In genomic region chr6:108716801-108717791, GRCh38 we compare ENCODE assay signal across 22 cellular contexts.
A peak's percentile ranks its signal among the peaks of the same experiment; 100 is the strongest.
DNase-seq lines count a peak whose midpoint lies in the region; ATAC-seq and TF ChIP-seq lines count a peak whose summit lies in the region.
"Had no signal": no experiment of that assay in that cellular context is flagged by ENCODE, and none has a peak within 500 bp of the region (broad histone marks: within the 10 kb centered on the region; RNA-seq: fewer than 3 reads in every experiment).

No MANE protein-coding gene starts in this region.

- H3K4me3 ChIP-seq in endodermal cell (ENCODE audit: low read length), result no peak overlapping the region
- H3K4me3 ChIP-seq: PC-9, SJSA1 had no signal

- no peaks in the 10 kb centered on the region for H3K27me3 ChIP-seq in endodermal cell (ENCODE audit: control insufficient read depth, insufficient read depth, low read length, poor library complexity, severe bottlenecking)
- H3K27me3 ChIP-seq: SJSA1 had no signal

- H3K27ac Mint-ChIP-seq in WTC11, result no peak overlapping the region
- no peak overlapping the region for H3K27ac Mint-ChIP-seq in endodermal cell
- peak overlapping the region in 2 of 3 experiments; percentile 58 to 60 for H3K27ac Mint-ChIP-seq in nephron
- H3K27ac Mint-ChIP-seq: CD8-positive, alpha-beta T cell; H9 had no signal

- ATAC-seq in WTC11 (peak; percentile 46), HG03039 (IDR thresholded peaks at IDR 0.05; ENCODE audit: unreplicated experiment) (no peak), HG03520 (IDR thresholded peaks at IDR 0.05; ENCODE audit: unreplicated experiment) (no peak)
- ATAC-seq: CD8-positive, alpha-beta T cell had no signal

- WGBS in endodermal cell (ENCODE audit: insufficient coverage in 1 of 2, insufficient read length in 1 of 2), 2 experiments, result 91 to 92% methylated on average over 23 to 39 of the region's 39 CpGs

- H3K27me3 Mint-ChIP-seq in WTC11 (ENCODE audit: low read depth) (no peaks in the 10 kb centered on the region; the same call in 1 of the 2 replicates), endodermal cell (ENCODE audit: insufficient read depth) (peaks cover 11% of the 10 kb centered on the region), nephron (ENCODE audit: low read depth) (peaks cover 24% of the 10 kb centered on the region)

- CTCF ChIA-PET in WTC11 (lab: Charles Lee), result interaction anchor here (0.9 to 1.7 kb wide), 2 partner anchors 15 to 121 kb away, joined by 3 to 5 read pairs; no protein-coding TSS in a partner anchor

- no peak for DNase-seq in WTC11 (ENCODE audit: low spot score)
- DNase-seq in endodermal cell, result peak; percentile 45
- DNase-seq in KG1 (lab: John Stamatoyannopoulos, UW), result no peak
- no peak for DNase-seq in activated CD4-positive, alpha-beta T cell treated with anti-CD3 and anti-CD28 coated beads for 4 hours
- DNase-seq: C1 segment of cervical spinal cord; CD8-positive, alpha-beta T cell; DMS153; DND-41; H9; MM.1S; NCI-H2029; NCI-H446; NCI-H526; NCI-H82; Right ventricle myocardium superior; RPMI8226 had no signal

- H3K9ac ChIP-seq in endodermal cell (ENCODE audit: extremely low read depth, low read length, poor library complexity, severe bottlenecking), result no peak overlapping the region
- H3K9ac ChIP-seq: KMS-11 had no signal

- no peak overlapping the region for H3K27ac ChIP-seq in endodermal cell (ENCODE audit: low read depth, low read length)
- H3K27ac ChIP-seq: KMS-11, PC-9, SJSA1 had no signal

- no peaks in the 10 kb centered on the region for H3K9me3 ChIP-seq in endodermal cell (ENCODE audit: control insufficient read depth, low read length)
- H3K9me3 ChIP-seq: SJSA1 had no signal

- no peaks in the 10 kb centered on the region for H3K36me3 ChIP-seq in endodermal cell (ENCODE audit: control insufficient read depth, insufficient read depth, low read length)
- H3K36me3 ChIP-seq: SJSA1 had no signal

- H3K4me3 Mint-ChIP-seq in WTC11, result no peak overlapping the region
- H3K4me3 Mint-ChIP-seq in endodermal cell, result no peak overlapping the region
- H3K4me3 Mint-ChIP-seq in nephron, result peak overlapping the region in 1 of 3 experiments; percentile 26
- H3K4me3 Mint-ChIP-seq: CD8-positive, alpha-beta T cell; H9 had no signal

- no peak for TF ChIP-seq CTCF in WTC11 (IDR thresholded peaks at IDR 0.05)
- no peak for TF ChIP-seq CTCF in endodermal cell (conservative IDR thresholded peaks at IDR 0.05)
- no peak for TF ChIP-seq CTCF in nephron (IDR thresholded peaks at IDR 0.05; ENCODE audit: unreplicated experiment in 3 of 3)

- H3K9me3 Mint-ChIP-seq in WTC11 (no peaks in the 10 kb centered on the region), endodermal cell (no peaks in the 10 kb centered on the region), nephron (no peaks in the 10 kb centered on the region)
- H3K9me3 Mint-ChIP-seq: CD8-positive, alpha-beta T cell; H9 had no signal

- peaks cover 25% of the 10 kb centered on the region for H3K4me1 Mint-ChIP-seq in WTC11
- H3K4me1 Mint-ChIP-seq in endodermal cell, result peaks cover 9% of the 10 kb centered on the region
- peaks cover 32% of the 10 kb centered on the region for H3K4me1 Mint-ChIP-seq in nephron

- H3K4me1 ChIP-seq in endodermal cell (ENCODE audit: control insufficient read depth, insufficient read depth, low read length), result no peaks in the 10 kb centered on the region
- H3K4me1 ChIP-seq: SJSA1 had no signal

- H3K36me3 Mint-ChIP-seq in WTC11, result no peaks in the 10 kb centered on the region
- H3K36me3 Mint-ChIP-seq in endodermal cell (ENCODE audit: low read depth), result no peaks in the 10 kb centered on the region
- H3K36me3 Mint-ChIP-seq in nephron (ENCODE audit: low read depth), result no peaks in the 10 kb centered on the region
- H3K36me3 Mint-ChIP-seq: CD8-positive, alpha-beta T cell had no signal

- POLR2A ChIA-PET in WTC11 (lab: Charles Lee), result no interaction called here

TF ChIP-seq in WTC11, 78 proteins besides CTCF, POLR2A, EP300 and RAD21:
- TF ChIP-seq MAX (CRISPR knock-in tag; IDR thresholded peaks at IDR 0.05) (0 out of 2 replicates have a peak, but pooled peaks have one; percentile 27), EMX1 (CRISPR knock-in tag; IDR thresholded peaks at IDR 0.05) (no peak), IRF1 (CRISPR knock-in tag; IDR thresholded peaks at IDR 0.05) (no peak), ERG (CRISPR knock-in tag; IDR thresholded peaks at IDR 0.05) (no peak), NR2C2 (CRISPR knock-in tag; IDR thresholded peaks at IDR 0.05) (no peak)

Comparison
In these comparisons a context has a peak if more than half of its experiments do, and no peak if none do; other contexts are left out.
1. H3K27ac Mint-ChIP-seq: peak in nephron (2 of 3); none in WTC11 (single experiment) and endodermal cell (single experiment).